ENCODE assay signal across 1 cellular context in genomic region chr12:51368640-51369517, GRCh38.
TF ChIP-seq lines count a peak whose summit lies in the region.

No MANE protein-coding gene starts in this region.

TF ChIP-seq in K562, 482 proteins besides CTCF, POLR2A, EP300 and RAD21 (continued from another document and continues in another):
- no peak; the same call in 1 of the 2 replicates for TF ChIP-seq MYC (IDR thresholded peaks at IDR 0.05; ENCODE audit: low read depth, low read length)
- TF ChIP-seq MYC (CRISPR knock-in tag; IDR thresholded peaks at IDR 0.05; ENCODE audit: borderline replicate concordance, low read depth) = no peak
- TF ChIP-seq CCAR2 (IDR thresholded peaks at IDR 0.05; ENCODE audit: low read depth, low read length) = no peak
- TF ChIP-seq NFE2L1 (tag; IDR thresholded peaks at IDR 0.05; ENCODE audit: borderline replicate concordance, low read depth) = no peak
- no peak for TF ChIP-seq SREBF2 (CRISPR knock-in tag; IDR thresholded peaks at IDR 0.05)
- no peak for TF ChIP-seq SMARCA5 (IDR thresholded peaks at IDR 0.05)
- TF ChIP-seq YBX1 (IDR thresholded peaks at IDR 0.05) = no peak
- TF ChIP-seq HMG20A (CRISPR knock-in tag; conservative IDR thresholded peaks at IDR 0.05) = no peak
- TF ChIP-seq CHCHD3 (CRISPR knock-in tag; IDR thresholded peaks at IDR 0.05) = no peak
- TF ChIP-seq BRD9 (IDR thresholded peaks at IDR 0.05; ENCODE audit: low read depth, partially characterized antibody) = no peak
- TF ChIP-seq BDP1 (IDR thresholded peaks at IDR 0.05; ENCODE audit: insufficient read depth, insufficient read length) = no peak
- TF ChIP-seq CHD1 (IDR thresholded peaks at IDR 0.05; ENCODE audit: low read length) = no peak
- no peak for TF ChIP-seq MXD1 (CRISPR knock-in tag; IDR thresholded peaks at IDR 0.05; ENCODE audit: borderline replicate concordance, poor library complexity, severe bottlenecking)
- TF ChIP-seq U2AF2 (optimal IDR thresholded peaks at IDR 0.05; ENCODE audit: low read depth, low read length) = no peak
- TF ChIP-seq MEF2A (IDR thresholded peaks at IDR 0.05; ENCODE audit: control insufficient read depth, low read depth, low read length) = no peak
- TF ChIP-seq ERF (CRISPR knock-in tag; IDR thresholded peaks at IDR 0.05) = no peak
- TF ChIP-seq CREB5 (CRISPR knock-in tag; IDR thresholded peaks at IDR 0.05) = no peak
- TF ChIP-seq ID3 (CRISPR knock-in tag; IDR thresholded peaks at IDR 0.05) = no peak
- TF ChIP-seq ID3 (tag; IDR thresholded peaks at IDR 0.05) = peak; percentile 80; the same call in 1 of the 2 replicates
- no peak for TF ChIP-seq CHD7 (IDR thresholded peaks at IDR 0.05; ENCODE audit: low read depth, low read length)
- TF ChIP-seq SMARCC2 (IDR thresholded peaks at IDR 0.05; ENCODE audit: low read depth) = 0 out of 2 replicates have a peak, but pooled peaks have one; percentile 48
- TF ChIP-seq ZBTB2 (IDR thresholded peaks at IDR 0.05) = no peak
- no peak for TF ChIP-seq ZNF644 (tag; IDR thresholded peaks at IDR 0.05; ENCODE audit: low read depth)
- TF ChIP-seq ZNF444 (CRISPR knock-in tag; IDR thresholded peaks at IDR 0.05) = no peak
- TF ChIP-seq RNF2 (IDR thresholded peaks at IDR 0.05) = peak; percentile 60; the same call in 1 of the 2 replicates
- TF ChIP-seq ZNF263 (CRISPR knock-in tag; IDR thresholded peaks at IDR 0.05; ENCODE audit: borderline replicate concordance) = no peak; the same call in 1 of the 2 replicates
- no peak for TF ChIP-seq SETDB1 (IDR thresholded peaks at IDR 0.05; ENCODE audit: low read length)
- TF ChIP-seq NCOA1 (IDR thresholded peaks at IDR 0.05; ENCODE audit: low read depth) = peak; percentile 53; the same call in 1 of the 2 replicates
- TF ChIP-seq HMG20B (CRISPR knock-in tag; IDR thresholded peaks at IDR 0.05) = no peak
- TF ChIP-seq ZNF134 (CRISPR knock-in tag; conservative IDR thresholded peaks at IDR 0.05) = no peak
- TF ChIP-seq ZNF77 (CRISPR knock-in tag; IDR thresholded peaks at IDR 0.05) = no peak
- peak; percentile 52; the same call in 1 of the 2 replicates for TF ChIP-seq ZNF274 (IDR thresholded peaks at IDR 0.05; ENCODE audit: borderline replicate concordance, low read depth, low read length)
- TF ChIP-seq, protein P1, sequence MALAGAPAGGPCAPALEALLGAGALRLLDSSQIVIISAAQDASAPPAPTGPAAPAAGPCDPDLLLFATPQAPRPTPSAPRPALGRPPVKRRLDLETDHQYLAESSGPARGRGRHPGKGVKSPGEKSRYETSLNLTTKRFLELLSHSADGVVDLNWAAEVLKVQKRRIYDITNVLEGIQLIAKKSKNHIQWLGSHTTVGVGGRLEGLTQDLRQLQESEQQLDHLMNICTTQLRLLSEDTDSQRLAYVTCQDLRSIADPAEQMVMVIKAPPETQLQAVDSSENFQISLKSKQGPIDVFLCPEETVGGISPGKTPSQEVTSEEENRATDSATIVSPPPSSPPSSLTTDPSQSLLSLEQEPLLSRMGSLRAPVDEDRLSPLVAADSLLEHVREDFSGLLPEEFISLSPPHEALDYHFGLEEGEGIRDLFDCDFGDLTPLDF (CRISPR knock-in tag; IDR thresholded peaks at IDR 0.05) = no peak
- TF ChIP-seq TCF3 (CRISPR knock-in tag; IDR thresholded peaks at IDR 0.05) = peak; percentile 96
- TF ChIP-seq ZHX1 (conservative IDR thresholded peaks at IDR 0.05; ENCODE audit: low read length) = no peak
- TF ChIP-seq CXXC5 (CRISPR knock-in tag; IDR thresholded peaks at IDR 0.05) = peak; percentile 45
- no peak for TF ChIP-seq HIVEP1 (CRISPR knock-in tag; IDR thresholded peaks at IDR 0.05)
- peak; percentile 95 to 97 for TF ChIP-seq TRIM24 (IDR thresholded peaks at IDR 0.05)
- TF ChIP-seq, protein P2, sequence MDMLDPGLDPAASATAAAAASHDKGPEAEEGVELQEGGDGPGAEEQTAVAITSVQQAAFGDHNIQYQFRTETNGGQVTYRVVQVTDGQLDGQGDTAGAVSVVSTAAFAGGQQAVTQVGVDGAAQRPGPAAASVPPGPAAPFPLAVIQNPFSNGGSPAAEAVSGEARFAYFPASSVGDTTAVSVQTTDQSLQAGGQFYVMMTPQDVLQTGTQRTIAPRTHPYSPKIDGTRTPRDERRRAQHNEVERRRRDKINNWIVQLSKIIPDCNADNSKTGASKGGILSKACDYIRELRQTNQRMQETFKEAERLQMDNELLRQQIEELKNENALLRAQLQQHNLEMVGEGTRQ (CRISPR knock-in tag; IDR thresholded peaks at IDR 0.05) = no peak
- TF ChIP-seq, protein P3, sequence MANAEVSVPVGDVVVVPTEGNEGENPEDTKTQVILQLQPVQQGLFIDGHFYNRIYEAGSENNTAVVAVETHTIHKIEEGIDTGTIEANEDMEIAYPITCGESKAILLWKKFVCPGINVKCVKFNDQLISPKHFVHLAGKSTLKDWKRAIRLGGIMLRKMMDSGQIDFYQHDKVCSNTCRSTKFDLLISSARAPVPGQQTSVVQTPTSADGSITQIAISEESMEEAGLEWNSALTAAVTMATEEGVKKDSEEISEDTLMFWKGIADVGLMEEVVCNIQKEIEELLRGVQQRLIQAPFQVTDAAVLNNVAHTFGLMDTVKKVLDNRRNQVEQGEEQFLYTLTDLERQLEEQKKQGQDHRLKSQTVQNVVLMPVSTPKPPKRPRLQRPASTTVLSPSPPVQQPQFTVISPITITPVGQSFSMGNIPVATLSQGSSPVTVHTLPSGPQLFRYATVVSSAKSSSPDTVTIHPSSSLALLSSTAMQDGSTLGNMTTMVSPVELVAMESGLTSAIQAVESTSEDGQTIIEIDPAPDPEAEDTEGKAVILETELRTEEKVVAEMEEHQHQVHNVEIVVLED (CRISPR knock-in tag; IDR thresholded peaks at IDR 0.05) = no peak
- TF ChIP-seq MTA1 (IDR thresholded peaks at IDR 0.05; ENCODE audit: borderline replicate concordance) = no peak; the same call in 1 of the 2 replicates
- TF ChIP-seq ZNF75A (CRISPR knock-in tag; IDR thresholded peaks at IDR 0.05) = no peak
